ENCODE assay signal across 24 cellular contexts in genomic region chr5:159602434-159602833, GRCh38.
DNase-seq lines count a peak whose midpoint lies in the region; ATAC-seq, FAIRE-seq and TF ChIP-seq lines count a peak whose summit lies in the region.
"Had no signal": no experiment of that assay in that cellular context is flagged by ENCODE, and none has a peak within 500 bp of the region (broad histone marks: within the 10 kb centered on the region; RNA-seq: fewer than 3 reads in every experiment).

No MANE protein-coding gene starts in this region.

- H3K79me2 ChIP-seq in endothelial cell of umbilical vein (ENCODE audit: control insufficient read depth, insufficient read depth, low read length): no peaks in the 10 kb centered on the region

- TF ChIP-seq POLR2A in endothelial cell of umbilical vein (IDR thresholded peaks at IDR 0.05; ENCODE audit: low read depth, low read length): no peak

- no peak overlapping the region for H3K27ac Mint-ChIP-seq in activated CD4-positive, alpha-beta T cell treated with anti-CD3 and anti-CD28 coated beads for 36 hours
- H3K27ac Mint-ChIP-seq: CD4-positive, CD25-positive, alpha-beta regulatory T cell; H9; IgD-negative memory B cell had no signal

- CTCF ChIA-PET in A673 (lab: Charles Lee) (no interaction called here), endothelial cell of umbilical vein (lab: Charles Lee) (no interaction called here)
- CTCF ChIA-PET in activated CD4-positive, alpha-beta T cell treated with anti-CD3 and anti-CD28 coated beads for 36 hours (lab: Charles Lee): interaction anchor here (0.6 to 0.9 kb wide), 2 partner anchors 71 to 291 kb away, joined by 3 read pairs; no protein-coding TSS in a partner anchor

- H3K9me3 ChIP-seq in A673 (ENCODE audit: low read depth, low read length, poor library complexity, severe bottlenecking) (no peaks in the 10 kb centered on the region), endothelial cell of umbilical vein (replicated peaks; ENCODE audit: control insufficient read depth, insufficient read depth, low read length) (no peaks in the 10 kb centered on the region)
- H3K9me3 ChIP-seq: BE2C had no signal

- H2AFZ ChIP-seq in endothelial cell of umbilical vein (ENCODE audit: low read depth, low read length): no peak overlapping the region

- H3K9me3 Mint-ChIP-seq in activated CD4-positive, alpha-beta T cell treated with anti-CD3 and anti-CD28 coated beads for 36 hours (ENCODE audit: low read depth): peaks cover 16% of the 10 kb centered on the region

- no peak for FAIRE-seq in endothelial cell of umbilical vein (lab: Jason Lieb, UNC)
- FAIRE-seq: GM12878, HepG2 had no signal

- peaks cover 10% of the 10 kb centered on the region for H3K4me1 Mint-ChIP-seq in activated CD4-positive, alpha-beta T cell treated with anti-CD3 and anti-CD28 coated beads for 36 hours
- H3K4me1 Mint-ChIP-seq: H9 had no signal

- POLR2A ChIA-PET in A673 (lab: Charles Lee; ENCODE audit: low non-redundant PET) (no interaction called here), endothelial cell of umbilical vein (lab: Charles Lee) (no interaction called here)
- POLR2A ChIA-PET in activated CD4-positive, alpha-beta T cell treated with anti-CD3 and anti-CD28 coated beads for 36 hours (lab: Charles Lee): no interaction called here

- no peaks in the 10 kb centered on the region for H3K36me3 Mint-ChIP-seq in activated CD4-positive, alpha-beta T cell treated with anti-CD3 and anti-CD28 coated beads for 36 hours (ENCODE audit: low read depth)

- no peak overlapping the region for H3K9ac ChIP-seq in endothelial cell of umbilical vein (replicated peaks; ENCODE audit: extremely low read depth, insufficient read depth, low read length)

- no peaks in the 10 kb centered on the region for H3K4me1 ChIP-seq in A673 (ENCODE audit: insufficient read depth, low read length, poor library complexity, severe bottlenecking)
- H3K4me1 ChIP-seq in endothelial cell of umbilical vein (ENCODE audit: control insufficient read depth, extremely low read depth, insufficient read depth, low read length): no peaks in the 10 kb centered on the region
- no peaks in the 10 kb centered on the region for H3K4me1 ChIP-seq in foreskin keratinocyte
- H3K4me1 ChIP-seq: BE2C had no signal

- no peaks in the 10 kb centered on the region for H3K9me1 ChIP-seq in endothelial cell of umbilical vein (replicated peaks; ENCODE audit: control insufficient read depth, extremely low read depth, insufficient read depth, low read length)

- intact Hi-C loops in A673 (cut with micrococcal nuclease; ENCODE audit: unreplicated experiment) (no loop called here), endothelial cell of umbilical vein (cut with micrococcal nuclease) (no loop called here)
- intact Hi-C loops in activated CD4-positive, alpha-beta T cell treated with anti-CD3 and anti-CD28 coated beads for 36 hours (cut with DNase I, micrococcal nuclease): no loop called here

- TF ChIP-seq CTCF in A673 (conservative IDR thresholded peaks at IDR 0.05; ENCODE audit: low read depth, low read length) (no peak), astrocyte of the spinal cord (IDR thresholded peaks at IDR 0.05; ENCODE audit: low read depth, low read length) (no peak), endothelial cell of umbilical vein (IDR thresholded peaks at IDR 0.05; ENCODE audit: extremely low read depth in 1 of 2, insufficient read depth in 1 of 2, low read depth in 1 of 2, low read length in 2 of 2) (no peak), foreskin keratinocyte (conservative IDR thresholded peaks at IDR 0.05) (no peak), omental fat pad (IDR thresholded peaks at IDR 0.05) (no peak)

- no peak overlapping the region for H3K4me3 Mint-ChIP-seq in activated CD4-positive, alpha-beta T cell treated with anti-CD3 and anti-CD28 coated beads for 36 hours
- H3K4me3 Mint-ChIP-seq: CD4-positive, CD25-positive, alpha-beta regulatory T cell; H9 had no signal

- ATAC-seq in foreskin keratinocyte (peak; percentile 44), omental fat pad (ENCODE audit: low FRiP score) (no peak), HG03521 (IDR thresholded peaks at IDR 0.05; ENCODE audit: unreplicated experiment) (no peak), GM18502 (IDR thresholded peaks at IDR 0.05; ENCODE audit: poor library complexity, unreplicated experiment) (no peak)
- ATAC-seq in activated CD4-positive, alpha-beta T cell treated with anti-CD3 and anti-CD28 coated beads for 36 hours: no peak
- ATAC-seq: GM12878, HepG2 had no signal

- no peak overlapping the region for H3K4me2 ChIP-seq in endothelial cell of umbilical vein (ENCODE audit: insufficient read depth, low read length)

- no peak overlapping the region for H3K27ac ChIP-seq in A673 (ENCODE audit: low read depth, low read length, poor library complexity, severe bottlenecking)
- no peak overlapping the region for H3K27ac ChIP-seq in endothelial cell of umbilical vein (ENCODE audit: insufficient read depth, low read depth, low read length)
- no peak overlapping the region for H3K27ac ChIP-seq in foreskin keratinocyte

- dilution Hi-C loops in endothelial cell of umbilical vein (cut with MboI; ENCODE audit: extremely low pct_ligation_motif_present, low sequenced_read_pairs): no loop called here

- in situ Hi-C loops in astrocyte of the spinal cord (cut with HindIII; ENCODE audit: low sequenced_read_pairs): no loop called here

- no peak overlapping the region for H3K4me3 ChIP-seq in A673 (ENCODE audit: low read depth, low read length, poor library complexity, severe bottlenecking)
- H3K4me3 ChIP-seq in astrocyte of the spinal cord (ENCODE audit: low read depth, low read length): no peak overlapping the region
- H3K4me3 ChIP-seq in endothelial cell of umbilical vein (replicated peaks in 1 of 3; ENCODE audit: insufficient read depth in 1 of 3, low read depth in 1 of 3, low read length in 3 of 3): no peak overlapping the region
- H3K4me3 ChIP-seq: GM12878 had no signal

- peaks cover 6% of the 10 kb centered on the region for H3K27me3 Mint-ChIP-seq in activated CD4-positive, alpha-beta T cell treated with anti-CD3 and anti-CD28 coated beads for 36 hours

- DNase-seq in A673 (ENCODE audit: low spot score) (peak; percentile 10), astrocyte of the spinal cord (ENCODE audit: low read depth, low spot score) (peak; percentile 7), endothelial cell of umbilical vein (ENCODE audit: low read depth, low spot score) (no peak), foreskin keratinocyte (peak in 1 of 2 donors; percentile 32), omental fat pad (ENCODE audit: low spot score) (no peak)
- DNase-seq in activated CD4-positive, alpha-beta T cell treated with anti-CD3 and anti-CD28 coated beads for 36 hours: no peak
- DNase-seq: 8988T; ACHN; BE2C; C1 segment of cervical spinal cord; CD4-positive, CD25-positive, alpha-beta regulatory T cell; CD8-positive, alpha-beta memory T cell; COR-L47; DMS 273 treated with DMSO at 0.1 percent for 48 hours; DMS53; DND-41; EL; GOT3; H9 had no signal

- H3K27me3 ChIP-seq in A673 (replicated peaks; ENCODE audit: insufficient read depth, low read depth, low read length, poor library complexity): no peaks in the 10 kb centered on the region
- H3K27me3 ChIP-seq in endothelial cell of umbilical vein (ENCODE audit: control insufficient read depth in 2 of 2, insufficient read depth in 2 of 2, low read length in 2 of 2): no peaks in the 10 kb centered on the region
- peaks cover 5% of the 10 kb centered on the region for H3K27me3 ChIP-seq in foreskin keratinocyte
- H3K27me3 ChIP-seq: BE2C had no signal

- H4K20me1 ChIP-seq in endothelial cell of umbilical vein (replicated peaks; ENCODE audit: control insufficient read depth, extremely low read depth, insufficient read depth, low read length): no peaks in the 10 kb centered on the region

- no peaks in the 10 kb centered on the region for H3K36me3 ChIP-seq in A673 (ENCODE audit: insufficient read depth, low read length, poor library complexity, severe bottlenecking)
- no peaks in the 10 kb centered on the region for H3K36me3 ChIP-seq in endothelial cell of umbilical vein (ENCODE audit: control insufficient read depth in 2 of 2, extremely low read depth in 1 of 2, insufficient read depth in 2 of 2, low read length in 2 of 2)
- H3K36me3 ChIP-seq: BE2C had no signal

- BruUV-seq in A673 (replicated peaks; lab: Mats Ljungman, UMichigan): no TSS peak
- BruUV-seq in endothelial cell of umbilical vein (replicated peaks; lab: Mats Ljungman, UMichigan): no TSS peak

TF ChIP-seq in endothelial cell of umbilical vein, 7 proteins besides CTCF, POLR2A, EP300 and RAD21:
- TF ChIP-seq FOS (IDR thresholded peaks at IDR 0.05; ENCODE audit: borderline replicate concordance, insufficient read depth, low read length) (no peak), JUN (IDR thresholded peaks at IDR 0.05; ENCODE audit: borderline replicate concordance, insufficient read depth, insufficient read length, low read depth) (peak; percentile 11), POLR2AphosphoS5 (IDR thresholded peaks at IDR 0.05; ENCODE audit: insufficient read depth, low read depth, low read length) (no peak), EZH2 (IDR thresholded peaks at IDR 0.05; ENCODE audit: borderline replicate concordance, low read depth, low read length, severe bottlenecking) (no peak)

Comparison
In these comparisons a context has a peak if more than half of its experiments do, and no peak if none do; other contexts are left out.
1. DNase-seq: peak in A673 (single experiment) and astrocyte of the spinal cord (single experiment); none in endothelial cell of umbilical vein (single experiment), omental fat pad (single experiment) and activated CD4-positive, alpha-beta T cell treated with anti-CD3 and anti-CD28 coated beads for 36 hours (single experiment).